In the genomic region with DNA sequence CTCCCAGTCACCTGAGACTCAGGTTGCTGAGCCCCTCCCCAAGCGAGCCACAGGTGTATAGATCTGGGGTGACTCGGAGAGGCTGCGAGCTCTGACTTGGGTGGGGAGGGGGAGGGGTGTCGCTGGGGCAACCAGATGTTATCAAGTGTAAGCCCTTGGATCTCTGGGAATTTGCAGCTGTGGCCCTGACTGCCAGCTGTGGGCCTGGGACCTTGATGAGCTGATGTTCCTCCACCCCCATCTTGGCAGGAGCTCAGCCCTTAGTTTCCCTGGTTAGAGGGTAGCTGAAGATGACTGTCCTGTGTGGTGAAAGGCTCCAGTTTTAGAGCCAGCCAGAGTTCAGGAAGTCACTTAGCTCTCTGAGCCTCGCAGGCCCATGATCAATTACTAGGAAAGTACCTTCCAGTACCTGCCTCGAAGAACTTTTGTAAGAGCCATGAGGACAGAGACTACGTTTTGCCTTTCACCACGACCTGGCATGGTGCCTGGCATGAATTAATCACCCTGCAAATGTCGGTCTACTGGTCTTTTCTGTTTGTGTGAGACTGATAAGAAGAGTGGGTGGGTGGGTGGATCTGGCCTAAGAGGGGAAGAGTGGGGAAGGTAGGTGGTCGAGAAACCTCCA, we compare ENCODE assay signal across 8 cellular contexts. TPM values are rescaled to one million over a fixed set of nuclear protein-coding genes. Genes with fewer than 3 reads are reported as not detected.
A peak's percentile ranks its signal among the peaks of the same experiment; 100 is the strongest.
DNase-seq lines count a peak whose midpoint lies in the region; ATAC-seq and TF ChIP-seq lines count a peak whose summit lies in the region.

No MANE protein-coding gene starts in this region.

- CTCF ChIA-PET in A673 (lab: Charles Lee), result interaction anchor here (0.5 to 0.7 kb wide), 2 partner anchors 49 to 241 kb away, joined by 3 to 6 read pairs; no protein-coding TSS in a partner anchor

- H3K27ac Mint-ChIP-seq in H9, result peak overlapping the region; percentile 61 to 100 (median 95)
- peak overlapping the region in 1 of 2 donors; percentile 66 for H3K27ac Mint-ChIP-seq in activated naive CD4-positive, alpha-beta T cell treated with anti-CD3 and anti-CD28 coated beads, Interleukin-2, amount 50 U/mL, for 72 hours
- H3K27ac Mint-ChIP-seq in type B pancreatic cell, result peak overlapping the region; percentile 100

- H3K36me3 ChIP-seq in A673 (ENCODE audit: insufficient read depth, low read length, poor library complexity, severe bottlenecking), result no peaks in the 10 kb centered on the region

- no peak overlapping the region; the same call in 1 of the 2 replicates for H3K4ac ChIP-seq in H9 (ENCODE audit: low read depth, low read length)

- H3K56ac ChIP-seq in H9 (ENCODE audit: insufficient read length, low read depth, low read length), result no peak overlapping the region

- ATAC-seq in activated naive CD4-positive, alpha-beta T cell treated with anti-CD3 and anti-CD28 coated beads, Interleukin-2, amount 50 U/mL, for 72 hours, result peak; percentile 61 to 85
- ATAC-seq in left lobe of liver (peak; percentile 72), HG03342 (IDR thresholded peaks at IDR 0.05; ENCODE audit: unreplicated experiment) (no peak)

- H3K9ac ChIP-seq in H9 (ENCODE audit: extremely low read depth, insufficient read length, low read length), result no peak overlapping the region

- TF ChIP-seq CTCF in A673 (conservative IDR thresholded peaks at IDR 0.05; ENCODE audit: low read depth, low read length) (no peak), H9 (conservative IDR thresholded peaks at IDR 0.05) (no peak), type B pancreatic cell (conservative IDR thresholded peaks at IDR 0.05) (no peak)

- H3K9me3 Mint-ChIP-seq in H9 (no peaks in the 10 kb centered on the region), type B pancreatic cell (no peaks in the 10 kb centered on the region)
- no peaks in the 10 kb centered on the region for H3K9me3 Mint-ChIP-seq in activated naive CD4-positive, alpha-beta T cell treated with anti-CD3 and anti-CD28 coated beads, Interleukin-2, amount 50 U/mL, for 72 hours

- H3K23ac ChIP-seq in H9 (ENCODE audit: insufficient read length, low read depth, low read length), result no peak overlapping the region

- DNase-seq in A673 (ENCODE audit: low spot score), result peak; percentile 35
- peak; percentile 82 for DNase-seq in H9
- DNase-seq in activated naive CD4-positive, alpha-beta T cell treated with anti-CD3 and anti-CD28 coated beads, Interleukin-2, amount 50 U/mL, for 72 hours (ENCODE audit: low spot score in 2 of 2), result peak in 1 of 2 donors; percentile 61
- peak; percentile 71 for DNase-seq in left lobe of liver (ENCODE audit: low spot score)
- DNase-seq in type B pancreatic cell (ENCODE audit: extremely low spot score, unreplicated experiment), result no peak
- no peak for DNase-seq in NCI-H2227 (lab: John Stamatoyannopoulos, UW; ENCODE audit: unreplicated experiment)
- no peak for DNase-seq in T-helper 2 cell

- no TSS peak for BruUV-seq in A673 (replicated peaks; lab: Mats Ljungman, UMichigan)

- H2AFZ ChIP-seq in H9 (ENCODE audit: low read length), result no peak overlapping the region

- no peaks in the 10 kb centered on the region for H4K20me1 ChIP-seq in H9 (ENCODE audit: control insufficient read depth, insufficient read depth, insufficient read length)

- peak overlapping the region; percentile 58 for H3K14ac ChIP-seq in H9 (ENCODE audit: insufficient read depth, low read length)

- H3K4me2 ChIP-seq in H9 (ENCODE audit: insufficient read depth, insufficient read length, low read length), result peak overlapping the region; percentile 49

- H3K4me1 ChIP-seq in A673 (ENCODE audit: insufficient read depth, low read length, poor library complexity, severe bottlenecking), result peaks cover 9% of the 10 kb centered on the region
- H3K4me1 ChIP-seq in H9 (ENCODE audit: insufficient read depth, low read length), result peaks cover 21% of the 10 kb centered on the region; the same call in 1 of the 2 replicates

- H4K5ac ChIP-seq in H9 (ENCODE audit: insufficient read length, low read depth, low read length), result peak overlapping the region; percentile 27

- H3K27me3 ChIP-seq in A673 (replicated peaks; ENCODE audit: insufficient read depth, low read depth, low read length, poor library complexity) (no peaks in the 10 kb centered on the region), H9 (ENCODE audit: insufficient read depth, low read length) (no peaks in the 10 kb centered on the region)

- no peak overlapping the region for H4K8ac ChIP-seq in H9 (replicated peaks; ENCODE audit: insufficient read length, low read depth, low read length)

- no peak overlapping the region for H4K91ac ChIP-seq in H9 (ENCODE audit: insufficient read length, low read depth, low read length)

- H3K36me3 Mint-ChIP-seq in H9 (ENCODE audit: insufficient read depth in 1 of 3, low read depth in 3 of 3) (peaks cover 3 to 18% (median 12%) of the 10 kb centered on the region in 3 experiments), type B pancreatic cell (peaks cover 13% of the 10 kb centered on the region)
- no peaks in the 10 kb centered on the region for H3K36me3 Mint-ChIP-seq in activated naive CD4-positive, alpha-beta T cell treated with anti-CD3 and anti-CD28 coated beads, Interleukin-2, amount 50 U/mL, for 72 hours

- H3K4me3 ChIP-seq in A673 (ENCODE audit: low read depth, low read length, poor library complexity, severe bottlenecking), result no peak overlapping the region

- H2AK5ac ChIP-seq in H9 (ENCODE audit: insufficient read length, low read length), result no peak overlapping the region

- no CpG with 5 or more reads among the region's 10 CpGs for WGBS in H9 (ENCODE audit: extremely low coverage, insufficient read length, low lambda C conversion rate)

- H2BK12ac ChIP-seq in H9 (ENCODE audit: insufficient read length, low read depth, low read length), result no peak overlapping the region

- H2BK120ac ChIP-seq in H9 (ENCODE audit: low read depth, low read length, poor library complexity, severe bottlenecking), result no peak overlapping the region

- peaks cover 9% of the 10 kb centered on the region; the same call in 1 of the 2 replicates for H3K79me2 ChIP-seq in H9 (ENCODE audit: insufficient read depth, low read length)

- peak overlapping the region; percentile 56 for H3K18ac ChIP-seq in H9 (ENCODE audit: insufficient read length, low read depth, low read length)

- H3K4me3 Mint-ChIP-seq in H9 (peak overlapping the region; percentile 44 to 63; a peak in 4 of 5 replicates), type B pancreatic cell (peak overlapping the region; percentile 80)

- H2BK15ac ChIP-seq in H9 (ENCODE audit: low read depth, low read length), result no peak overlapping the region

- H3K79me1 ChIP-seq in H9 (ENCODE audit: insufficient read depth, low read depth, low read length, poor library complexity, severe bottlenecking), result no peaks in the 10 kb centered on the region

- no peaks in the 10 kb centered on the region for H3K27me3 Mint-ChIP-seq in H9 (ENCODE audit: low read depth)
- H3K27me3 Mint-ChIP-seq in type B pancreatic cell, result no peaks in the 10 kb centered on the region

- H3T11ph ChIP-seq in H9 (ENCODE audit: low read length), result no peak overlapping the region

- POLR2A ChIA-PET in A673 (lab: Charles Lee; ENCODE audit: low non-redundant PET), result no interaction called here

- H3K27ac ChIP-seq in A673 (ENCODE audit: low read depth, low read length, poor library complexity, severe bottlenecking) (no peak overlapping the region), H9 (ENCODE audit: insufficient read length, low read depth, low read length) (peak overlapping the region; percentile 35)

- no peak overlapping the region for H2BK5ac ChIP-seq in H9 (ENCODE audit: insufficient read length, low read length)

- H3K4me1 Mint-ChIP-seq in H9 (peaks cover 76 to 84% of the 10 kb centered on the region in 2 experiments), type B pancreatic cell (ENCODE audit: unreplicated experiment) (peaks cover 64% of the 10 kb centered on the region)

- no peak overlapping the region for H2BK20ac ChIP-seq in H9 (ENCODE audit: low read depth, low read length, poor library complexity, severe bottlenecking)

- peaks cover 13% of the 10 kb centered on the region for H3K23me2 ChIP-seq in H9 (ENCODE audit: insufficient read length, low read depth, low read length, poor library complexity, severe bottlenecking)

- H3K9me3 ChIP-seq in A673 (ENCODE audit: low read depth, low read length, poor library complexity, severe bottlenecking) (no peaks in the 10 kb centered on the region), H9 (ENCODE audit: control insufficient read depth, low read depth, low read length) (no peaks in the 10 kb centered on the region)

- intact Hi-C loops in A673 (cut with micrococcal nuclease; ENCODE audit: unreplicated experiment), result no loop called here

RNA-seq across cellular contexts. Expression of a gene that starts 55.8 kb away (rescaled TPM):
- total RNA-seq in A673 (2021) (262 and 299 TPM in 2 replicates), H9 (2021) (185 and 194 TPM in 2 replicates), left lobe of liver (38.4 TPM), type B pancreatic cell (ENCODE audit: low replicate concordance) (83.7 and 103 TPM in 2 replicates)
- total RNA-seq in activated naive CD4-positive, alpha-beta T cell treated with anti-CD3 and anti-CD28 coated beads, Interleukin-2, amount 50 U/mL, for 72 hours, result 100 to 1,000 TPM; 217 to 236 TPM

RNA-seq across cellular contexts. Expression of a gene that starts 56.1 kb away (rescaled TPM):
- 66.1 and 69.3 TPM in 2 replicates for total RNA-seq in A673 (2021)
- total RNA-seq in H9 (2021), result 50.1 and 51.4 TPM in 2 replicates
- 10 to 100 TPM; 41.5 to 73.0 TPM for total RNA-seq in activated naive CD4-positive, alpha-beta T cell treated with anti-CD3 and anti-CD28 coated beads, Interleukin-2, amount 50 U/mL, for 72 hours
- 10.3 TPM for total RNA-seq in left lobe of liver
- total RNA-seq in type B pancreatic cell (ENCODE audit: low replicate concordance), result 27.0 and 53.8 TPM in 2 replicates

RNA-seq across cellular contexts. Expression of a gene that starts 58.8 kb away (rescaled TPM):
- total RNA-seq in A673 (2021) (0.71 TPM in 1 of 2 replicates, not detected in the other), H9 (2021) (0.15 TPM in 2 replicates), left lobe of liver (0.45 TPM), type B pancreatic cell (ENCODE audit: low replicate concordance) (1.2 and 1.3 TPM in 2 replicates)
- not detected for total RNA-seq in activated naive CD4-positive, alpha-beta T cell treated with anti-CD3 and anti-CD28 coated beads, Interleukin-2, amount 50 U/mL, for 72 hours

Comparison
In these comparisons a context has a peak if more than half of its experiments do, and no peak if none do; other contexts are left out.
1. DNase-seq: peak in A673 (single experiment), H9 (single experiment) and left lobe of liver (single experiment); none in type B pancreatic cell (single experiment), NCI-H2227 (single experiment) and T-helper 2 cell (0 of 5).